ENCODE assay signal across 8 cellular contexts in genomic region chr1:3453203-3453761, GRCh38. TPM values are rescaled to one million over a fixed set of nuclear protein-coding genes. Genes with fewer than 3 reads are reported as not detected.
DNase-seq lines count a peak whose midpoint lies in the region; ATAC-seq, FAIRE-seq and TF ChIP-seq lines count a peak whose summit lies in the region.

No MANE protein-coding gene starts in this region.

- peak; percentile 79 for ATAC-seq in omental fat pad (ENCODE audit: low FRiP score)
- ATAC-seq in GM18511 (IDR thresholded peaks at IDR 0.05; ENCODE audit: unreplicated experiment) = no peak

- no peaks in the 10 kb centered on the region for H3K9me3 ChIP-seq in thyroid gland

- H3K27me3 ChIP-seq in thyroid gland = no peaks in the 10 kb centered on the region

- FAIRE-seq in frontal cortex (lab: Jason Lieb, UNC) = no peak

- intact Hi-C loops in thyroid gland (cut with DNase I) = loop anchor here (2.0 to 10.0 kb wide), 4 partner anchors 28 to 349 kb away; no protein-coding TSS in a partner anchor

- peak overlapping the region; percentile 76 for H3K27ac ChIP-seq in RWPE1
- peak overlapping the region; percentile 23 to 81 (median 81) for H3K27ac ChIP-seq in thyroid gland

- H3K4me3 ChIP-seq in thyroid gland (replicated peaks in 1 of 3) = no peak overlapping the region

- TF ChIP-seq POLR2A in thyroid gland (IDR thresholded peaks at IDR 0.05) = no peak

- CTCF ChIA-PET in RWPE1 (lab: Yijun Ruan, JAX) = interaction anchor here (0.5 to 4.2 kb wide), 38 partner anchors 8 to 866 kb away, joined by 3 to 106 read pairs (median 4); no protein-coding TSS in a partner anchor

- peaks cover 10 to 12% of the 10 kb centered on the region in 2 donors for H3K4me1 ChIP-seq in thyroid gland

- DNase-seq in D341Med (ENCODE audit: low spot score) (peak; percentile 88), HPDE6-E6E7 (ENCODE audit: extremely low spot score) (peak; percentile 88), RWPE1 (ENCODE audit: low spot score) (peak; percentile 89), activated gamma-delta T cell (lab: John Stamatoyannopoulos, UW) (peak; percentile 29), frontal cortex (ENCODE audit: low spot score in 2 of 2) (peak; percentile 82 to 92), omental fat pad (ENCODE audit: low spot score) (peak; percentile 50), thyroid gland (peak; percentile 80 to 82)

- 27 to 87% methylated on average over 3 to 11 of the region's 18 CpGs for WGBS in thyroid gland, 2 donors

- POLR2A ChIA-PET in RWPE1 (lab: Yijun Ruan, JAX; ENCODE audit: low non-redundant PET) = interaction anchor here (0.7 kb wide), 1 partner anchor 18 kb away, joined by 4 read pairs; no protein-coding TSS in a partner anchor

- TF ChIP-seq CTCF in RWPE1 (conservative IDR thresholded peaks at IDR 0.05; ENCODE audit: low read depth) (peak; percentile 94), omental fat pad (IDR thresholded peaks at IDR 0.05) (peak in 1 of 3 donors; percentile 78), thyroid gland (IDR thresholded peaks at IDR 0.05) (peak; percentile 84 to 98 (median 94))

- no peaks in the 10 kb centered on the region for H3K36me3 ChIP-seq in thyroid gland

RNA-seq across cellular contexts. Expression of gene ARHGEF16, which starts 1.2 kb away (rescaled TPM):
- total RNA-seq in frontal cortex (not detected), omental fat pad (1 to 10 TPM in 3 of 4 donors, under 1 TPM in 1; 0.36 to 3.2 (median 1.9) TPM), thyroid gland (10 to 100 TPM; 16.0 to 23.7 (median 21.2) TPM)

Comparison
In these comparisons a context has a peak if more than half of its experiments do, and no peak if none do; other contexts are left out.
1. DNase-seq: peak in every context shown above with its lines; median percentile 89 in RWPE1; 88 in D341Med; 88 in HPDE6-E6E7; 87 in frontal cortex; 81 in thyroid gland; 50 in omental fat pad; 29 in activated gamma-delta T cell.
2. RNA of gene ARHGEF16, which starts 1.2 kb away (total RNA-seq): 16.0 to 23.7 TPM in thyroid gland; 0.36 to 3.2 TPM in omental fat pad and not detected in frontal cortex (single experiment); every median in the first group is over 4 times any median in the second.